Comparison of ENCODE assay signal across 21 cellular contexts in the genomic region with DNA sequence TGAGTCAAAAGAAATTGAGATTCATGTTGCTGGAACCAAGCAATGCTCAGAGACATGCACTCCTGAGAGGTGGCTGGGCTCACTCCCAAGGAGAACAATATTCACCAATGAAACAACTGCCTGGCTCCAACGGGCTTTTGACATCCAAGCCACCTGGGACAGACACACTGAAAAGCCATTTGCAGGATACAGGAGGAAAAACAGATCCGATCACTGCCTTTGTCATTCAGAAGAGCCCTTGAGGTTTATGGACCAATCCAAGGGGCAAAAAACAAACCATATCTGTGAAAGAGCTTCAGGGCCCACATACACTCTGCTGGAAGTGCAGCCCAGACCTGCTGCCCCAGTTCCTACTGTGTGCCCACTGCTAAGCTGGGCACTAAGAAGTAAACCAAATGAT.
A peak's percentile ranks its signal among the peaks of the same experiment; 100 is the strongest.
DNase-seq lines count a peak whose midpoint lies in the region; ATAC-seq and TF ChIP-seq lines count a peak whose summit lies in the region.
"Had no signal": no experiment of that assay in that cellular context is flagged by ENCODE, and none has a peak within 500 bp of the region (broad histone marks: within the 10 kb centered on the region; RNA-seq: fewer than 3 reads in every experiment).

No MANE protein-coding gene starts in this region.

- 43 to 50% (median 46%) methylated on average over 2 of the region's 2 CpGs for WGBS in psoas muscle, 3 donors

- H3K4me1 ChIP-seq in right atrium auricular region = no peaks in the 10 kb centered on the region
- H3K4me1 ChIP-seq in psoas muscle = no peaks in the 10 kb centered on the region
- H3K4me1 ChIP-seq: BE2C had no signal

- ATAC-seq in psoas muscle = no peak
- no peak for ATAC-seq in HG02763 (IDR thresholded peaks at IDR 0.05; ENCODE audit: unreplicated experiment)
- ATAC-seq: activated naive CD4-positive, alpha-beta T cell treated with anti-CD3 and anti-CD28 coated beads, Interleukin-2, amount 50 U/mL, for 72 hours; GM12878; sciatic nerve had no signal

- H3K4me3 ChIP-seq in right atrium auricular region = no peak overlapping the region
- H3K4me3 ChIP-seq in psoas muscle = no peak overlapping the region
- H3K4me3 ChIP-seq: GM12878 had no signal

- H3K27me3 ChIP-seq in right atrium auricular region = no peaks in the 10 kb centered on the region
- H3K27me3 ChIP-seq in psoas muscle (ENCODE audit: insufficient read depth in 3 of 3, low read length in 2 of 3) = no peaks in the 10 kb centered on the region
- H3K27me3 ChIP-seq: BE2C had no signal

- H3K27ac ChIP-seq in right atrium auricular region (no peak overlapping the region), psoas muscle (no peak overlapping the region)
- H3K27ac ChIP-seq: epithelial cell of prostate had no signal

- H3K36me3 ChIP-seq in right atrium auricular region = no peaks in the 10 kb centered on the region
- H3K36me3 ChIP-seq in psoas muscle (ENCODE audit: insufficient read depth in 1 of 2, low read depth in 1 of 2) = no peaks in the 10 kb centered on the region
- H3K36me3 ChIP-seq: BE2C had no signal

- intact Hi-C loops in psoas muscle (cut with DNase I) = no loop called here

- DNase-seq in DMS153 (lab: John Stamatoyannopoulos, UW) = peak; percentile 96
- peak; percentile 58 for DNase-seq in NCI-H1417 treated with DMSO at 0.1 percent for 48 hours (lab: John Stamatoyannopoulos, UW)
- peak; percentile 49 for DNase-seq in NCI-H2227 (lab: John Stamatoyannopoulos, UW; ENCODE audit: unreplicated experiment)
- DNase-seq in SHP77 (lab: John Stamatoyannopoulos, UW) = peak; percentile 91 to 95
- no peak for DNase-seq in right atrium auricular region (ENCODE audit: low spot score)
- DNase-seq in midbrain (lab: John Stamatoyannopoulos, UW) = no peak
- no peak for DNase-seq in psoas muscle
- DNase-seq: activated CD4-positive, alpha-beta T cell treated with anti-CD3 and anti-CD28 coated beads, Interleukin-2, amount 10 ng/mL, durations not matched to agents 24 days and 14 days; BE2C; foreskin fibroblast; GDM1; kidney; NCI-H446 treated with DMSO at 0.1 percent for 48 hours; OCI-M1; SIG-M5; stimulated activated CD4-positive, alpha-beta T cell treated with anti-CD3 and anti-CD28 coated beads, Interleukin-15, amount 100 ng/mL, for 24 hours had no signal

- TF ChIP-seq CTCF in right atrium auricular region (IDR thresholded peaks at IDR 0.05) (no peak), psoas muscle (IDR thresholded peaks at IDR 0.05) (no peak)

- H3K9me3 ChIP-seq in right atrium auricular region = no peaks in the 10 kb centered on the region
- no peaks in the 10 kb centered on the region for H3K9me3 ChIP-seq in psoas muscle
- H3K9me3 ChIP-seq: BE2C had no signal

Comparison
In these comparisons a context has a peak if more than half of its experiments do, and no peak if none do; other contexts are left out.
1. DNase-seq: peak in DMS153 (single experiment), NCI-H1417 treated with DMSO at 0.1 percent for 48 hours (single experiment), NCI-H2227 (single experiment) and SHP77 (2 of 2); none in right atrium auricular region (single experiment), midbrain (single experiment) and psoas muscle (0 of 2).